Comparison of ENCODE assay signal across 15 cellular contexts in genomic region chr12:27566626-27567025, GRCh38.
"Had no signal": no experiment of that assay in that cellular context is flagged by ENCODE, and none has a peak within 500 bp of the region (broad histone marks: within the 10 kb centered on the region; RNA-seq: fewer than 3 reads in every experiment).

No MANE protein-coding gene starts in this region.

- ATAC-seq: foreskin keratinocyte; gastroesophageal sphincter; left lung; lower lobe of right lung; naive thymus-derived CD4-positive, alpha-beta T cell had no signal

- H3K9me3 ChIP-seq: esophagus muscularis mucosa, gastroesophageal sphincter, heart right ventricle, left lung, lower lobe of right lung had no signal

- H3K9me3 Mint-ChIP-seq: naive thymus-derived CD4-positive, alpha-beta T cell had no signal

- H3K36me3 Mint-ChIP-seq: naive thymus-derived CD4-positive, alpha-beta T cell had no signal

- H3K4me3 ChIP-seq: coronary artery, dorsolateral prefrontal cortex, esophagus muscularis mucosa, gastroesophageal sphincter, heart right ventricle, left lung, lower lobe of right lung had no signal

- H3K36me3 ChIP-seq: esophagus muscularis mucosa, gastroesophageal sphincter, heart right ventricle, left lung, lower lobe of right lung had no signal

- DNase-seq: dermis blood vessel endothelial cell; dorsolateral prefrontal cortex; effector CD4-positive, alpha-beta T cell; effector memory CD4-positive, alpha-beta T cell; foreskin keratinocyte; heart right ventricle; hippocampal formation; left cardiac atrium; left lung; lower lobe of right lung; mesenchymal stem cell had no signal

- H3K27ac ChIP-seq: coronary artery, esophagus muscularis mucosa, foreskin keratinocyte, gastroesophageal sphincter, left lung, lower lobe of right lung had no signal

- H3K27me3 ChIP-seq: dorsolateral prefrontal cortex, esophagus muscularis mucosa, foreskin keratinocyte, gastroesophageal sphincter, heart right ventricle, left lung had no signal

- H3K27ac Mint-ChIP-seq: naive thymus-derived CD4-positive, alpha-beta T cell had no signal
